Comparison of ENCODE assay signal across 8 cellular contexts in the genomic region with DNA sequence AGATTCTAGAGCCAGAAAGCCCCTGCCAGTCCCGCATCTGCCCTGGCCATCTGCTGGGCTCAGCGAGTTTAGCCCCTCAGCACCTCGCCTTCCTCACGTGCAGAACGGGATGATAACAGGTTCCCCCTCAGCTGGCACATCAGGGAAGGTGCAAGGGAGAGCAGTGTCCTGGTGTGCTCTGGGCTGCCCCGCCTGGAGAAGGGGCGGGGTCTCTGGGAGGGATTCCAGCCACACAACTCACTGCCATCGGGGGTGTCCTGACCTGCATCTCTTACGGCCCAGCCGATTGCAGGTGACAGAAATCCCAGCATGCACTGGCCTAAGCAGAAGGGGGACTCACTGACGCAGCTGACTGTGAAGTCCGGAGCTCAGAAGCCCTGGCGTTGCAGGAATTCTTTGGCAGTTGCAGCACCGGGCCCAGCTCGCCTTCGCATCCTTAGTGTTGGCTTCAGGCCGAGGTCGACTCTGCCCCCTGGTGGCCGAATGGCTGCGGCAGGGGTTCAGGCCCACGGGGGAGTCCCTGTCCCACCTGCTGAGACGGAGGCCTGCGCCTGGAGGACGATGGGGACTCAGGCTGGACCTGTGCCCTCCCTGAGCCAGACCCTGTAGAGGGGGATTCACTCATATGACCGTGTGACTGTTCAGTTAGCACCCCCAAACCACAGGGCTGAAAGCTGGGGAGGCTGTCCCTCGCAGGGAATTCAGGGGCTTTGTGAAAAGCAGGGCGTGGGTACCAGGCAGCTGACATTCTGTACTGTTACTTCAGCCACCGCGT.
DNase-seq lines count a peak whose midpoint lies in the region; ATAC-seq and TF ChIP-seq lines count a peak whose summit lies in the region.

No MANE protein-coding gene starts in this region.

- H3K4me3 Mint-ChIP-seq in CD14-positive monocyte: no peak overlapping the region
- H3K4me3 Mint-ChIP-seq in activated CD4-positive, alpha-beta T cell treated with anti-CD3 and anti-CD28 coated beads, Interleukin-2, amount 10 ng/mL, durations not matched to agents 24 days and 14 days: no peak overlapping the region

- ATAC-seq in GM19351 (IDR thresholded peaks at IDR 0.05; ENCODE audit: unreplicated experiment) (peak; percentile 80), GM21423 (IDR thresholded peaks at IDR 0.05; ENCODE audit: unreplicated experiment) (no peak)

- H3K4me3 ChIP-seq in MM.1S (ENCODE audit: low read length) (no peak overlapping the region), dorsolateral prefrontal cortex (peak overlapping the region in 7 of 59 donors; percentile 2 to 48 (median 19))

- no peak overlapping the region for H2AFZ ChIP-seq in MM.1S (ENCODE audit: low read length)

- TF ChIP-seq CTCF in CD14-positive monocyte (IDR thresholded peaks at IDR 0.05) (peak; percentile 87), MM.1S (IDR thresholded peaks at IDR 0.05; ENCODE audit: low read length) (peak; percentile 59), dorsolateral prefrontal cortex (IDR thresholded peaks at IDR 0.05 in 54 of 56, conservative IDR thresholded peaks at IDR 0.05 in 2 of 56; ENCODE audit: low read depth in 1 of 56, partially characterized antibody in 56 of 56) (peak; percentile 51 to 91 (median 80))

- H3K27me3 ChIP-seq in MM.1S (replicated peaks; ENCODE audit: insufficient read depth, low read length) (peaks cover 15% of the 10 kb centered on the region; the same call in 1 of the 2 replicates), dorsolateral prefrontal cortex (no peaks in the 10 kb centered on the region)

- H3K9me3 ChIP-seq in MM.1S (replicated peaks; ENCODE audit: insufficient read depth, low read length): no peaks in the 10 kb centered on the region

- no peaks in the 10 kb centered on the region for H3K36me3 ChIP-seq in MM.1S (replicated peaks; ENCODE audit: insufficient read depth, low read length)

- no peaks in the 10 kb centered on the region for H4K20me1 ChIP-seq in MM.1S (ENCODE audit: insufficient read depth, low read length)

- H3K4me1 Mint-ChIP-seq in CD14-positive monocyte: peaks cover 13% of the 10 kb centered on the region
- no peaks in the 10 kb centered on the region for H3K4me1 Mint-ChIP-seq in activated CD4-positive, alpha-beta T cell treated with anti-CD3 and anti-CD28 coated beads, Interleukin-2, amount 10 ng/mL, durations not matched to agents 24 days and 14 days

- no peak overlapping the region for H3K9ac ChIP-seq in MM.1S (ENCODE audit: low read length)

- H3K27ac Mint-ChIP-seq in CD14-positive monocyte: peak overlapping the region in 1 of 7 donors; percentile 48
- no peak overlapping the region for H3K27ac Mint-ChIP-seq in activated CD4-positive, alpha-beta T cell treated with anti-CD3 and anti-CD28 coated beads, Interleukin-2, amount 10 ng/mL, durations not matched to agents 24 days and 14 days

- H3K9me2 ChIP-seq in MM.1S (replicated peaks; ENCODE audit: insufficient read depth, low read length): no peaks in the 10 kb centered on the region

- H3K4me1 ChIP-seq in MM.1S (ENCODE audit: low read length): no peaks in the 10 kb centered on the region

- H3F3A ChIP-seq in MM.1S (ENCODE audit: insufficient read depth, low read length): no peaks in the 10 kb centered on the region

- H3K27ac ChIP-seq in MM.1S (ENCODE audit: low read length) (no peak overlapping the region), dorsolateral prefrontal cortex (peak overlapping the region in 51 of 59 donors; percentile 13 to 86 (median 57))

- DNase-seq in CD14-positive monocyte (ENCODE audit: low spot score) (no peak), MM.1S (peak; percentile 37), dorsolateral prefrontal cortex (peak in 9 of 10 donors; percentile 34 to 77 (median 67)), lung microvascular endothelial cell (ENCODE audit: low read depth in 2 of 2) (peak; percentile 54 to 70)
- peak; percentile 88 for DNase-seq in activated CD4-positive, alpha-beta T cell treated with anti-CD3 and anti-CD28 coated beads, Interleukin-2, amount 10 ng/mL, durations not matched to agents 24 days and 14 days
- peak; percentile 24 to 30 for DNase-seq in stimulated activated CD8-positive, alpha-beta memory T cell treated with anti-CD3 and anti-CD28 coated beads, Interleukin-15, amount 100 ng/mL, for 4 hours (ENCODE audit: low read depth in 2 of 2)

- peaks cover 0 to 7% (median 4%) of the 10 kb centered on the region in 7 donors for H3K9me3 Mint-ChIP-seq in CD14-positive monocyte
- H3K9me3 Mint-ChIP-seq in activated CD4-positive, alpha-beta T cell treated with anti-CD3 and anti-CD28 coated beads, Interleukin-2, amount 10 ng/mL, durations not matched to agents 24 days and 14 days: peaks cover 2% of the 10 kb centered on the region

- H3K79me2 ChIP-seq in MM.1S (ENCODE audit: low read length): no peaks in the 10 kb centered on the region

- intact Hi-C loops in CD14-positive monocyte (cut with micrococcal nuclease): loop anchor here (1.0 to 5.0 kb wide), 2 partner anchors 215 to 216 kb away; no protein-coding TSS in a partner anchor
- intact Hi-C loops in activated CD4-positive, alpha-beta T cell treated with anti-CD3 and anti-CD28 coated beads, Interleukin-2, amount 10 ng/mL, durations not matched to agents 24 days and 14 days (cut with micrococcal nuclease): loop anchor here (1.0 to 10.0 kb wide), 2 partner anchors 28 to 218 kb away; no protein-coding TSS in a partner anchor
- intact Hi-C loops in dorsolateral prefrontal cortex (cut with DNase I): loop anchor here (5.0 to 10.0 kb wide), 2 partner anchors 215 to 218 kb away; no protein-coding TSS in a partner anchor

- H3K27me3 Mint-ChIP-seq in CD14-positive monocyte (ENCODE audit: low read depth in 3 of 3): peaks cover 0 to 5% (median 0%) of the 10 kb centered on the region in 3 donors
- H3K27me3 Mint-ChIP-seq in activated CD4-positive, alpha-beta T cell treated with anti-CD3 and anti-CD28 coated beads, Interleukin-2, amount 10 ng/mL, durations not matched to agents 24 days and 14 days: no peaks in the 10 kb centered on the region

- no peak overlapping the region for H3K4me2 ChIP-seq in MM.1S (ENCODE audit: low read depth, low read length)

- H3K36me3 Mint-ChIP-seq in CD14-positive monocyte: peaks cover 4 to 8% of the 10 kb centered on the region in 2 donors
- H3K36me3 Mint-ChIP-seq in activated CD4-positive, alpha-beta T cell treated with anti-CD3 and anti-CD28 coated beads, Interleukin-2, amount 10 ng/mL, durations not matched to agents 24 days and 14 days (ENCODE audit: low read depth): no peaks in the 10 kb centered on the region
